ENCODE assay signal across 8 cellular contexts in genomic region chr7:140059288-140060242, GRCh38. TPM values are rescaled to one million over a fixed set of nuclear protein-coding genes. Genes with fewer than 3 reads are reported as not detected.
A peak's percentile ranks its signal among the peaks of the same experiment; 100 is the strongest.
DNase-seq lines count a peak whose midpoint lies in the region; ATAC-seq and TF ChIP-seq lines count a peak whose summit lies in the region.

No MANE protein-coding gene starts in this region.

- DNase-seq in NCI-H2227 (lab: John Stamatoyannopoulos, UW; ENCODE audit: unreplicated experiment) (peak; percentile 31), NCI-H2227 treated with DMSO at 0.1 percent for 48 hours (lab: John Stamatoyannopoulos, UW) (no peak), ovary (peak; percentile 51 to 74 (median 69)), pons (ENCODE audit: low spot score) (no peak)
- no peak for DNase-seq in central memory CD4-positive, alpha-beta T cell

- H3K9ac ChIP-seq in endocrine pancreas (ENCODE audit: control insufficient read depth, insufficient read depth, low read length): no peak overlapping the region

- no peak for TF ChIP-seq EP300 in ovary (IDR thresholded peaks at IDR 0.05)

- peaks cover 5% of the 10 kb centered on the region for H3K4me1 ChIP-seq in endocrine pancreas (ENCODE audit: control insufficient read depth, insufficient read depth, low read length)
- H3K4me1 ChIP-seq in ovary (ENCODE audit: insufficient read depth): peaks cover 16% of the 10 kb centered on the region

- no peak for TF ChIP-seq POLR2A in ovary (IDR thresholded peaks at IDR 0.05)

- peak overlapping the region; percentile 63 for H3K4me3 ChIP-seq in endocrine pancreas (ENCODE audit: control insufficient read depth, insufficient read depth, low read length)
- no peak overlapping the region for H3K4me3 ChIP-seq in ovary

- H3K27ac ChIP-seq in VCaP (peak overlapping the region; percentile 90), ovary (no peak overlapping the region)

- no peak for TF ChIP-seq CTCF in VCaP (conservative IDR thresholded peaks at IDR 0.05)
- no peak for TF ChIP-seq CTCF in ovary (IDR thresholded peaks at IDR 0.05)

- no peaks in the 10 kb centered on the region for H3K36me3 ChIP-seq in endocrine pancreas (ENCODE audit: control insufficient read depth, insufficient read depth, low read length)
- H3K36me3 ChIP-seq in ovary: no peaks in the 10 kb centered on the region

- H3K9me3 ChIP-seq in endocrine pancreas (ENCODE audit: control insufficient read depth, low read length): no peaks in the 10 kb centered on the region
- no peaks in the 10 kb centered on the region for H3K9me3 ChIP-seq in ovary

- ATAC-seq in HG02981 (IDR thresholded peaks at IDR 0.05; ENCODE audit: unreplicated experiment): no peak

- intact Hi-C loops in ovary (cut with DNase I): no loop called here

- no peaks in the 10 kb centered on the region for H3K27me3 ChIP-seq in endocrine pancreas (ENCODE audit: control insufficient read depth, insufficient read depth, low read length)
- no peaks in the 10 kb centered on the region for H3K27me3 ChIP-seq in ovary

- 60 to 76% (median 64%) methylated on average over 11 of the region's 11 CpGs for WGBS in ovary, 3 donors

RNA-seq across cellular contexts. Expression of gene PARP12, which starts 3.2 kb away (rescaled TPM):
- 10 to 100 TPM; 19.4 to 43.5 (median 23.4) TPM for total RNA-seq in ovary
- 10 to 100 TPM; 15.7 to 23.2 TPM for polyA plus RNA-seq in ovary

Comparison
In these comparisons a context has a peak if more than half of its experiments do, and no peak if none do; other contexts are left out.
1. DNase-seq: peak in NCI-H2227 (single experiment) and ovary (5 of 5); none in NCI-H2227 treated with DMSO at 0.1 percent for 48 hours (single experiment), pons (single experiment) and central memory CD4-positive, alpha-beta T cell (single experiment).